9 cellular contexts compared by ENCODE assay signal in genomic region chr15:89119489-89120478, GRCh38. TPM values are rescaled to one million over a fixed set of nuclear protein-coding genes. Genes with fewer than 3 reads are reported as not detected.
DNase-seq lines count a peak whose midpoint lies in the region; ATAC-seq and TF ChIP-seq lines count a peak whose summit lies in the region.
"Had no signal": no experiment of that assay in that cellular context is flagged by ENCODE, and none has a peak within 500 bp of the region (broad histone marks: within the 10 kb centered on the region; RNA-seq: fewer than 3 reads in every experiment).

No MANE protein-coding gene starts in this region.

- peak overlapping the region in 1 of 2 donors; percentile 64 for H3K9ac ChIP-seq in liver (ENCODE audit: low read depth in 1 of 2, low read length in 2 of 2)

- intact Hi-C loops in activated naive CD4-positive, alpha-beta T cell treated with anti-CD3 and anti-CD28 coated beads for 36 hours (cut with micrococcal nuclease) = no loop called here
- intact Hi-C loops in upper lobe of right lung (cut with DNase I) = no loop called here

- no peak for TF ChIP-seq CTCF in choroid plexus epithelial cell (conservative IDR thresholded peaks at IDR 0.05; ENCODE audit: low read depth, low read length)
- TF ChIP-seq CTCF in liver (IDR thresholded peaks at IDR 0.05; ENCODE audit: low read depth, low read length, missing input control) = no peak
- no peak for TF ChIP-seq CTCF in upper lobe of right lung (IDR thresholded peaks at IDR 0.05)

- peaks cover under 1 to 31% (median 15%) of the 10 kb centered on the region in 4 donors for H3K36me3 ChIP-seq in liver (ENCODE audit: control insufficient read depth in 4 of 4, insufficient read depth in 3 of 4, low read depth in 1 of 4, low read length in 3 of 4)
- peaks cover 51% of the 10 kb centered on the region for H3K36me3 ChIP-seq in upper lobe of right lung

- H3K27me3 ChIP-seq in liver (ENCODE audit: control insufficient read depth in 4 of 4, insufficient read depth in 4 of 4, low read length in 3 of 4) (no peaks in the 10 kb centered on the region), upper lobe of right lung (no peaks in the 10 kb centered on the region)

- no peaks in the 10 kb centered on the region for H3K4me1 Mint-ChIP-seq in activated naive CD4-positive, alpha-beta T cell treated with anti-CD3 and anti-CD28 coated beads, Interleukin-2, amount 50 U/mL, for 24 hours
- H3K4me1 Mint-ChIP-seq in activated naive CD4-positive, alpha-beta T cell treated with anti-CD3 and anti-CD28 coated beads for 36 hours (ENCODE audit: low read depth) = peaks cover 2% of the 10 kb centered on the region

- CTCF ChIA-PET in activated naive CD4-positive, alpha-beta T cell treated with anti-CD3 and anti-CD28 coated beads for 36 hours (lab: Charles Lee) = interaction anchor here (0.7 to 1.8 kb wide), 6 partner anchors 9 to 62 kb away, joined by 3 to 9 read pairs (median 4); no protein-coding TSS in a partner anchor

- H3K9me3 ChIP-seq in liver (ENCODE audit: control insufficient read depth in 4 of 4, low read length in 3 of 4) = no peaks in the 10 kb centered on the region
- no peaks in the 10 kb centered on the region for H3K9me3 ChIP-seq in upper lobe of right lung

- H3K27ac ChIP-seq in liver (ENCODE audit: low read depth in 1 of 2, low read length in 2 of 2) (peak overlapping the region; percentile 91 to 96), upper lobe of right lung (peak overlapping the region; percentile 80)

- H3K4me3 ChIP-seq in choroid plexus epithelial cell (ENCODE audit: low read depth, low read length) = no peak overlapping the region
- no peak overlapping the region for H3K4me3 ChIP-seq in liver (ENCODE audit: low read depth in 1 of 3, low read length in 3 of 3)
- no peak overlapping the region for H3K4me3 ChIP-seq in upper lobe of right lung

- no peaks in the 10 kb centered on the region for H3K9me3 Mint-ChIP-seq in activated naive CD4-positive, alpha-beta T cell treated with anti-CD3 and anti-CD28 coated beads, Interleukin-2, amount 50 U/mL, for 24 hours
- no peaks in the 10 kb centered on the region for H3K9me3 Mint-ChIP-seq in activated naive CD4-positive, alpha-beta T cell treated with anti-CD3 and anti-CD28 coated beads for 36 hours

- ATAC-seq in upper lobe of right lung = peak; percentile 7

- H3K4me1 ChIP-seq in liver (ENCODE audit: control insufficient read depth in 4 of 4, insufficient read depth in 4 of 4, low read length in 3 of 4) (peaks cover 8 to 69% (median 41%) of the 10 kb centered on the region in 4 donors), upper lobe of right lung (peaks cover 33% of the 10 kb centered on the region)

- H3K4me3 Mint-ChIP-seq in activated naive CD4-positive, alpha-beta T cell treated with anti-CD3 and anti-CD28 coated beads, Interleukin-2, amount 50 U/mL, for 24 hours = no peak overlapping the region
- H3K4me3 Mint-ChIP-seq in activated naive CD4-positive, alpha-beta T cell treated with anti-CD3 and anti-CD28 coated beads for 36 hours = no peak overlapping the region

- peak overlapping the region; percentile 3 for H3K27ac Mint-ChIP-seq in activated naive CD4-positive, alpha-beta T cell treated with anti-CD3 and anti-CD28 coated beads, Interleukin-2, amount 50 U/mL, for 24 hours
- no peak overlapping the region for H3K27ac Mint-ChIP-seq in activated naive CD4-positive, alpha-beta T cell treated with anti-CD3 and anti-CD28 coated beads for 36 hours

- DNase-seq in activated naive CD4-positive, alpha-beta T cell treated with anti-CD3 and anti-CD28 coated beads for 36 hours = no peak
- DNase-seq in choroid plexus epithelial cell (ENCODE audit: low read depth) (peak; percentile 94), upper lobe of right lung (no peak), UCSD-AML1 (lab: John Stamatoyannopoulos, UW; ENCODE audit: unreplicated experiment) (no peak), KG1 (lab: John Stamatoyannopoulos, UW) (no peak)
- no peak for DNase-seq in stimulated activated naive CD4-positive, alpha-beta T cell (lab: John Stamatoyannopoulos, UW)
- DNase-seq: DMS79 treated with DMSO at 0.1 percent for 48 hours had no signal

- 56% methylated on average over 12 of the region's 12 CpGs for WGBS in liver

- H3K36me3 Mint-ChIP-seq in activated naive CD4-positive, alpha-beta T cell treated with anti-CD3 and anti-CD28 coated beads, Interleukin-2, amount 50 U/mL, for 24 hours = peaks cover 12% of the 10 kb centered on the region
- H3K36me3 Mint-ChIP-seq in activated naive CD4-positive, alpha-beta T cell treated with anti-CD3 and anti-CD28 coated beads for 36 hours (ENCODE audit: low read depth) = peaks cover 26% of the 10 kb centered on the region

- TF ChIP-seq RAD21 in liver (IDR thresholded peaks at IDR 0.05) = no peak

- no peaks in the 10 kb centered on the region for H3K27me3 Mint-ChIP-seq in activated naive CD4-positive, alpha-beta T cell treated with anti-CD3 and anti-CD28 coated beads, Interleukin-2, amount 50 U/mL, for 24 hours
- H3K27me3 Mint-ChIP-seq in activated naive CD4-positive, alpha-beta T cell treated with anti-CD3 and anti-CD28 coated beads for 36 hours (ENCODE audit: low read depth) = no peaks in the 10 kb centered on the region

TF ChIP-seq in liver, 16 proteins besides CTCF, POLR2A, EP300 and RAD21:
- TF ChIP-seq SP1 (IDR thresholded peaks at IDR 0.05) = peak; percentile 17
- TF ChIP-seq FOXA1 (IDR thresholded peaks at IDR 0.05) = peak; percentile 67
- peak; percentile 3 for TF ChIP-seq MAX (IDR thresholded peaks at IDR 0.05)
- no peak for TF ChIP-seq NR2F2 (IDR thresholded peaks at IDR 0.05)
- TF ChIP-seq ATF3 (IDR thresholded peaks at IDR 0.05) = no peak
- TF ChIP-seq ZBTB33 (IDR thresholded peaks at IDR 0.05) = no peak
- TF ChIP-seq FOXA2 (IDR thresholded peaks at IDR 0.05) = peak; percentile 86
- no peak for TF ChIP-seq TAF1 (conservative IDR thresholded peaks at IDR 0.05)
- TF ChIP-seq, protein P1, sequence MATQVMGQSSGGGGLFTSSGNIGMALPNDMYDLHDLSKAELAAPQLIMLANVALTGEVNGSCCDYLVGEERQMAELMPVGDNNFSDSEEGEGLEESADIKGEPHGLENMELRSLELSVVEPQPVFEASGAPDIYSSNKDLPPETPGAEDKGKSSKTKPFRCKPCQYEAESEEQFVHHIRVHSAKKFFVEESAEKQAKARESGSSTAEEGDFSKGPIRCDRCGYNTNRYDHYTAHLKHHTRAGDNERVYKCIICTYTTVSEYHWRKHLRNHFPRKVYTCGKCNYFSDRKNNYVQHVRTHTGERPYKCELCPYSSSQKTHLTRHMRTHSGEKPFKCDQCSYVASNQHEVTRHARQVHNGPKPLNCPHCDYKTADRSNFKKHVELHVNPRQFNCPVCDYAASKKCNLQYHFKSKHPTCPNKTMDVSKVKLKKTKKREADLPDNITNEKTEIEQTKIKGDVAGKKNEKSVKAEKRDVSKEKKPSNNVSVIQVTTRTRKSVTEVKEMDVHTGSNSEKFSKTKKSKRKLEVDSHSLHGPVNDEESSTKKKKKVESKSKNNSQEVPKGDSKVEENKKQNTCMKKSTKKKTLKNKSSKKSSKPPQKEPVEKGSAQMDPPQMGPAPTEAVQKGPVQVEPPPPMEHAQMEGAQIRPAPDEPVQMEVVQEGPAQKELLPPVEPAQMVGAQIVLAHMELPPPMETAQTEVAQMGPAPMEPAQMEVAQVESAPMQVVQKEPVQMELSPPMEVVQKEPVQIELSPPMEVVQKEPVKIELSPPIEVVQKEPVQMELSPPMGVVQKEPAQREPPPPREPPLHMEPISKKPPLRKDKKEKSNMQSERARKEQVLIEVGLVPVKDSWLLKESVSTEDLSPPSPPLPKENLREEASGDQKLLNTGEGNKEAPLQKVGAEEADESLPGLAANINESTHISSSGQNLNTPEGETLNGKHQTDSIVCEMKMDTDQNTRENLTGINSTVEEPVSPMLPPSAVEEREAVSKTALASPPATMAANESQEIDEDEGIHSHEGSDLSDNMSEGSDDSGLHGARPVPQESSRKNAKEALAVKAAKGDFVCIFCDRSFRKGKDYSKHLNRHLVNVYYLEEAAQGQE (IDR thresholded peaks at IDR 0.05) = no peak
- peak; percentile 14 to 43 for TF ChIP-seq RXRA (IDR thresholded peaks at IDR 0.05)
- peak; percentile 77 to 80 for TF ChIP-seq JUND (IDR thresholded peaks at IDR 0.05)

RNA-seq across cellular contexts. Expression of gene ABHD2, which starts 31.5 kb away (rescaled TPM):
- total RNA-seq in activated naive CD4-positive, alpha-beta T cell treated with anti-CD3 and anti-CD28 coated beads for 36 hours = 10 to 100 TPM; 57.2 to 64.9 TPM
- total RNA-seq in liver (100 to 1,000 TPM in 1 of 2 donors, 10 to 100 TPM in 1; 34.6 to 663 TPM), upper lobe of right lung (182 TPM)
- 10 to 100 TPM; 58.8 to 71.5 TPM for polyA plus RNA-seq in liver
